Comparison of ENCODE assay signal across 18 cellular contexts in the genomic region with DNA sequence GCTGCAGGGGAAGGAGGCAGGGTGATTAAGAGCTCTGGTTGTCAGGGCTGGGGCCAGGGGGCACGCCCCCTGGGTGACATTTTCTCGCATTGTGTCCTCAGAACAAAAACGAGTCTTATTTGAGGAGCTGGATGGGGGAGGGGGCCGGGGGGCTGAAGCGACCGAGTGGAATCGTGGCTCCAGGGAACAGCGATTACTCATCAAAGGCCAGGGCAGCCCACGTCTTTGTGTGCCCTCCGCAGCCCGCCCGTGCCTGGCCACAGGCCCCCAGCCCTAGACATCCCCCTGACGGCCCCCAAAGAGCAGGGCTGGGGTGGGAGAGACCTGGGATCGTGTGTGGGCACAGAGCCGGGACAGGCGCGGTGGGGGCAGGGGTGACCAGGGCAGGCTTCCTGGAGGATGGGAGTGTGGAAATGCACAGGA. TPM values are rescaled to one million over a fixed set of nuclear protein-coding genes. Genes with fewer than 3 reads are reported as not detected.
DNase-seq lines count a peak whose midpoint lies in the region; ATAC-seq and TF ChIP-seq lines count a peak whose summit lies in the region.
"Had no signal": no experiment of that assay in that cellular context is flagged by ENCODE, and none has a peak within 500 bp of the region (broad histone marks: within the 10 kb centered on the region; RNA-seq: fewer than 3 reads in every experiment).

No MANE protein-coding gene starts in this region.

- dilution Hi-C loops in IMR-90 (cut with HindIII; ENCODE audit: low sequenced_read_pairs, unreplicated experiment) = no loop called here

- CTCF ChIA-PET in IMR-90 (lab: Yijun Ruan, JAX) = interaction anchor here (0.8 to 1.8 kb wide), 2 partner anchors 118 to 119 kb away, joined by 3 to 6 read pairs; no protein-coding TSS in a partner anchor

- TF ChIP-seq RAD21 in IMR-90 (IDR thresholded peaks at IDR 0.05; ENCODE audit: low read length) = no peak

- no peak for TF ChIP-seq EP300 in stomach (IDR thresholded peaks at IDR 0.05)

- ATAC-seq in IMR-90 (ENCODE audit: low read depth) = no peak
- no peak for ATAC-seq in activated naive CD8-positive, alpha-beta T cell treated with anti-CD3 and anti-CD28 coated beads, Interleukin-2, amount 50 U/mL, for 24 hours
- ATAC-seq: natural killer cell treated with Interleukin-12 subunit alpha and Interleukin-12 subunit beta and Interleukin-15 and Interleukin-18, amount 100 ng/mL, for 72 hours had no signal

- peak overlapping the region; percentile 85 to 97 (median 92) for H3K4me2 ChIP-seq in BLaER1 treated with 17β-estradiol and CSF1 and Interleukin-3, amounts not matched to agents 10 nM and 100 nM
- H3K4me2 ChIP-seq in IMR-90 (ENCODE audit: low read depth, low read length) = peak overlapping the region; percentile 35; the same call in 1 of the 2 replicates

- no peaks in the 10 kb centered on the region for H3K79me1 ChIP-seq in IMR-90 (ENCODE audit: low read depth in 1 of 2, low read length in 2 of 2)

- POLR2A ChIA-PET in IMR-90 (lab: Charles Lee; ENCODE audit: unreplicated experiment) = no interaction called here

- H3K4me3 Mint-ChIP-seq in nephron = peak overlapping the region in 2 of 3 experiments; percentile 12 to 63
- H3K4me3 Mint-ChIP-seq in activated naive CD8-positive, alpha-beta T cell treated with anti-CD3 and anti-CD28 coated beads, Interleukin-2, amount 50 U/mL, for 24 hours = no peak overlapping the region
- H3K4me3 Mint-ChIP-seq: activated T-helper 1 cell treated with anti-CD3 and anti-CD28 coated beads, Interleukin-12 subunit alpha, Interleukin-12 subunit beta, Interleukin-2, Interleukin-4 antibody, amounts not matched to agents 30 ng/mL and 10 ng/mL and 1 ng/mL, durations not matched to agents 14 hours and 24 hours and 36 hours; central memory CD8-positive, alpha-beta T cell; natural killer cell treated with Interleukin-12 subunit alpha and Interleukin-12 subunit beta and Interleukin-15 and Interleukin-18, amount 100 ng/mL, for 72 hours had no signal

- no peak for DNase-seq in IMR-90
- DNase-seq in foreskin melanocyte = peak; percentile 45
- DNase-seq in pons (ENCODE audit: low spot score) = no peak
- no peak for DNase-seq in stomach
- no peak for DNase-seq in activated naive CD8-positive, alpha-beta T cell treated with anti-CD3 and anti-CD28 coated beads, Interleukin-2, amount 50 U/mL, for 24 hours
- DNase-seq in vagina (ENCODE audit: extremely low spot score in 2 of 2) = no peak
- DNase-seq: activated CD4-positive, alpha-beta T cell treated with anti-CD3 and anti-CD28 coated beads, Interleukin-2, amount 50 U/mL, for 48 hours; amniotic stem cell; NCI-H2029 treated with DMSO at 0.1 percent for 48 hours; NCI-H526 treated with DMSO at 0.1 percent for 48 hours; stimulated activated CD4-positive, alpha-beta T cell treated with anti-CD3 and anti-CD28 coated beads, Interleukin-1b, Interleukin-23, amount 100 ng/mL, for 48 hours; SW 1271 had no signal

- peak overlapping the region in 9 of 11 experiments; percentile 60 to 89 (median 81); a peak in 18 of 22 replicates for H3K27ac ChIP-seq in BLaER1 treated with 17β-estradiol and CSF1 and Interleukin-3, amounts not matched to agents 10 nM and 100 nM
- H3K27ac ChIP-seq in IMR-90 (ENCODE audit: insufficient read depth, low read length) (no peak overlapping the region), stomach (no peak overlapping the region), vagina (no peak overlapping the region)
- H3K27ac ChIP-seq: right atrium auricular region had no signal

- TF ChIP-seq POLR2A in IMR-90 (IDR thresholded peaks at IDR 0.05; ENCODE audit: low read depth, low read length) (no peak), stomach (IDR thresholded peaks at IDR 0.05) (no peak), vagina (IDR thresholded peaks at IDR 0.05) (no peak)

- H3K4me3 ChIP-seq in BLaER1 treated with 17β-estradiol and CSF1 and Interleukin-3, amounts not matched to agents 10 nM and 100 nM = peak overlapping the region; percentile 22 to 62 (median 48); a peak in 19 of 20 replicates
- no peak overlapping the region for H3K4me3 ChIP-seq in IMR-90 (ENCODE audit: insufficient read depth, low read depth, low read length)
- H3K4me3 ChIP-seq in stomach = no peak overlapping the region
- H3K4me3 ChIP-seq in vagina = no peak overlapping the region
- H3K4me3 ChIP-seq: right atrium auricular region had no signal

- H3K4me1 ChIP-seq in BLaER1 treated with 17β-estradiol and CSF1 and Interleukin-3, amounts not matched to agents 10 nM and 100 nM = peaks cover 24 to 87% (median 67%) of the 10 kb centered on the region in 10 experiments
- H3K4me1 ChIP-seq in IMR-90 (ENCODE audit: control insufficient read depth, insufficient read depth, low read length) (peaks cover 3% of the 10 kb centered on the region; the same call in 1 of the 2 replicates), stomach (peaks cover 0 to 6% (median 3%) of the 10 kb centered on the region in 4 donors), vagina (no peaks in the 10 kb centered on the region)
- H3K4me1 ChIP-seq: right atrium auricular region had no signal

- peaks cover 26% of the 10 kb centered on the region for H3K27me3 Mint-ChIP-seq in nephron (ENCODE audit: low read depth)
- peaks cover 39% of the 10 kb centered on the region for H3K27me3 Mint-ChIP-seq in activated naive CD8-positive, alpha-beta T cell treated with anti-CD3 and anti-CD28 coated beads, Interleukin-2, amount 50 U/mL, for 24 hours

- H3K18ac ChIP-seq in IMR-90 (ENCODE audit: low read depth, low read length) = no peak overlapping the region

- no peaks in the 10 kb centered on the region for H3K9me3 Mint-ChIP-seq in nephron
- no peaks in the 10 kb centered on the region for H3K9me3 Mint-ChIP-seq in activated naive CD8-positive, alpha-beta T cell treated with anti-CD3 and anti-CD28 coated beads, Interleukin-2, amount 50 U/mL, for 24 hours
- H3K9me3 Mint-ChIP-seq: activated T-helper 1 cell treated with anti-CD3 and anti-CD28 coated beads, Interleukin-12 subunit alpha, Interleukin-12 subunit beta, Interleukin-2, Interleukin-4 antibody, amounts not matched to agents 30 ng/mL and 10 ng/mL and 1 ng/mL, durations not matched to agents 14 hours and 24 hours and 36 hours; central memory CD8-positive, alpha-beta T cell; natural killer cell treated with Interleukin-12 subunit alpha and Interleukin-12 subunit beta and Interleukin-15 and Interleukin-18, amount 100 ng/mL, for 72 hours had no signal

- H4K5ac ChIP-seq in IMR-90 (ENCODE audit: low read depth, low read length) = no peak overlapping the region

- no peak overlapping the region for H3K14ac ChIP-seq in IMR-90 (replicated peaks; ENCODE audit: low read depth, low read length)

- WGBS in IMR-90 (ENCODE audit: extremely low coverage in 2 of 2, insufficient read length in 1 of 2), 2 experiments = 13% methylated on average over 3 of the region's 17 CpGs; no CpG with 5 or more reads in 1 of the 2 experiments
- 8 to 16% (median 9%) methylated on average over 13 to 17 of the region's 17 CpGs for WGBS in stomach, 5 donors

- H3K36me3 ChIP-seq in BLaER1 treated with 17β-estradiol and CSF1 and Interleukin-3, amounts not matched to agents 10 nM and 100 nM = no peaks in the 10 kb centered on the region
- H3K36me3 ChIP-seq in IMR-90 (ENCODE audit: control insufficient read depth, insufficient read depth, low read length) (no peaks in the 10 kb centered on the region), stomach (no peaks in the 10 kb centered on the region), vagina (no peaks in the 10 kb centered on the region)
- H3K36me3 ChIP-seq: right atrium auricular region had no signal

- intact Hi-C loops in IMR-90 (cut with micrococcal nuclease) (no loop called here), stomach (cut with DNase I; ENCODE audit: low total_unique reads) (no loop called here), vagina (cut with DNase I) (loop anchor here (5.0 kb wide), 1 partner anchor 109 kb away; no protein-coding TSS in a partner anchor)

- peak overlapping the region; percentile 67 for H2AFZ ChIP-seq in IMR-90 (replicated peaks; ENCODE audit: low read length, poor library complexity)

- no peak overlapping the region for H4K91ac ChIP-seq in IMR-90 (ENCODE audit: insufficient read depth, low read depth, low read length)

- peak overlapping the region in 2 of 3 experiments; percentile 74 to 81 for H3K27ac Mint-ChIP-seq in nephron
- H3K27ac Mint-ChIP-seq in activated naive CD8-positive, alpha-beta T cell treated with anti-CD3 and anti-CD28 coated beads, Interleukin-2, amount 50 U/mL, for 24 hours = no peak overlapping the region
- H3K27ac Mint-ChIP-seq: activated T-helper 1 cell treated with anti-CD3 and anti-CD28 coated beads, Interleukin-12 subunit alpha, Interleukin-12 subunit beta, Interleukin-2, Interleukin-4 antibody, amounts not matched to agents 30 ng/mL and 10 ng/mL and 1 ng/mL, durations not matched to agents 14 hours and 24 hours and 36 hours; natural killer cell treated with Interleukin-12 subunit alpha and Interleukin-12 subunit beta and Interleukin-15 and Interleukin-18, amount 100 ng/mL, for 72 hours had no signal

- peaks cover 0 to 13% (median 8%) of the 10 kb centered on the region in 11 experiments; a peak in 9 of 22 replicates for H3K9me3 ChIP-seq in BLaER1 treated with 17β-estradiol and CSF1 and Interleukin-3, amounts not matched to agents 10 nM and 100 nM (replicated peaks in 1 of 11)
- H3K9me3 ChIP-seq in IMR-90 (ENCODE audit: control insufficient read depth, insufficient read depth, low read length) = no peaks in the 10 kb centered on the region
- no peaks in the 10 kb centered on the region for H3K9me3 ChIP-seq in stomach
- H3K9me3 ChIP-seq in vagina = no peaks in the 10 kb centered on the region
- H3K9me3 ChIP-seq: right atrium auricular region had no signal

- H3K4ac ChIP-seq in IMR-90 (ENCODE audit: low read depth, low read length) = no peak overlapping the region

- no peak overlapping the region for H2BK20ac ChIP-seq in IMR-90 (ENCODE audit: low read depth, low read length)

- BruUV-seq in IMR-90 (replicated peaks; lab: Mats Ljungman, UMichigan) = no TSS peak

- H3K27me3 ChIP-seq in BLaER1 treated with 17β-estradiol and CSF1 and Interleukin-3, amounts not matched to agents 10 nM and 100 nM = peaks cover 0 to 6% (median 0%) of the 10 kb centered on the region in 11 experiments; a peak in 1 of 22 replicates
- H3K27me3 ChIP-seq in IMR-90 (ENCODE audit: control insufficient read depth, insufficient read depth, low read length) (peaks cover 55% of the 10 kb centered on the region), stomach (peaks cover 0 to 61% (median 31%) of the 10 kb centered on the region in 3 donors), vagina (no peaks in the 10 kb centered on the region)
- H3K27me3 ChIP-seq: right atrium auricular region had no signal

- H3K23ac ChIP-seq in IMR-90 (ENCODE audit: low read depth, low read length) = no peak overlapping the region

- H2BK120ac ChIP-seq in IMR-90 (ENCODE audit: low read depth, low read length) = no peak overlapping the region

- H3K9ac ChIP-seq in BLaER1 treated with 17β-estradiol and CSF1 and Interleukin-3, amounts not matched to agents 10 nM and 100 nM = peak overlapping the region in 10 of 11 experiments; percentile 56 to 81 (median 72); a peak in 20 of 22 replicates
- no peak overlapping the region for H3K9ac ChIP-seq in IMR-90 (ENCODE audit: low read depth, low read length)

- H3K4me1 Mint-ChIP-seq in nephron = peaks cover 76% of the 10 kb centered on the region
- no peaks in the 10 kb centered on the region for H3K4me1 Mint-ChIP-seq in activated naive CD8-positive, alpha-beta T cell treated with anti-CD3 and anti-CD28 coated beads, Interleukin-2, amount 50 U/mL, for 24 hours
- H3K4me1 Mint-ChIP-seq: central memory CD8-positive, alpha-beta T cell had no signal

- no peak overlapping the region for H2BK15ac ChIP-seq in IMR-90 (ENCODE audit: low read depth, low read length)

- 0 out of 2 replicates have a peak, but pooled peaks cover 2% of the 10 kb centered on the region for H3K9me1 ChIP-seq in IMR-90 (ENCODE audit: insufficient read depth, low read length)

- in situ Hi-C loops in IMR-90 (cut with MboI; ENCODE audit: low sequenced_read_pairs) = loop anchor here (5.0 kb wide), 1 partner anchor 114 kb away; no protein-coding TSS in a partner anchor

- no peaks in the 10 kb centered on the region for H3K36me3 Mint-ChIP-seq in nephron (ENCODE audit: low read depth)
- no peaks in the 10 kb centered on the region for H3K36me3 Mint-ChIP-seq in activated naive CD8-positive, alpha-beta T cell treated with anti-CD3 and anti-CD28 coated beads, Interleukin-2, amount 50 U/mL, for 24 hours (ENCODE audit: low read depth)
- H3K36me3 Mint-ChIP-seq: natural killer cell treated with Interleukin-12 subunit alpha and Interleukin-12 subunit beta and Interleukin-15 and Interleukin-18, amount 100 ng/mL, for 72 hours had no signal

- peak overlapping the region; percentile 42 for H2AK9ac ChIP-seq in IMR-90 (replicated peaks; ENCODE audit: low read depth, low read length, poor library complexity)

- TF ChIP-seq CTCF in IMR-90 (conservative IDR thresholded peaks at IDR 0.05; ENCODE audit: low read depth, low read length) (no peak), nephron (IDR thresholded peaks at IDR 0.05; ENCODE audit: unreplicated experiment in 3 of 3) (no peak), stomach (IDR thresholded peaks at IDR 0.05) (no peak), vagina (IDR thresholded peaks at IDR 0.05) (no peak)

- H3K56ac ChIP-seq in IMR-90 (ENCODE audit: extremely low read depth, insufficient read depth, low read length) = no peak overlapping the region

- H2BK5ac ChIP-seq in IMR-90 (ENCODE audit: low read depth, low read length, poor library complexity, severe bottlenecking) = no peak overlapping the region

- H4K8ac ChIP-seq in IMR-90 (ENCODE audit: low read depth in 2 of 2, low read length in 2 of 2) = no peak overlapping the region

- no peak overlapping the region for H2AK5ac ChIP-seq in IMR-90 (ENCODE audit: low read depth, low read length)

- no peaks in the 10 kb centered on the region for H4K20me1 ChIP-seq in BLaER1 treated with 17β-estradiol and CSF1 and Interleukin-3, amounts not matched to agents 10 nM and 100 nM
- H4K20me1 ChIP-seq in IMR-90 (ENCODE audit: insufficient read depth, low read length) = no peaks in the 10 kb centered on the region

RNA-seq across cellular contexts. Expression of a gene that starts 23.8 kb away (rescaled TPM):
- total RNA-seq in IMR-90 (2012; rRNA removed) = 283 and 304 TPM in 2 replicates
- polyA plus RNA-seq in IMR-90 (2012; rRNA removed) = 291 and 294 TPM in 2 replicates
- polyA plus RNA-seq in IMR-90 (2012; cell fraction: cytosol; rRNA removed) = 134 and 174 TPM in 2 replicates
- polyA plus RNA-seq in IMR-90 (2012; cell fraction: nucleus; rRNA removed; ENCODE audit: low replicate concordance) = 98.7 and 105 TPM in 2 replicates
- 100 to 1,000 TPM in 2 of 5 donors, 10 to 100 TPM in 3; 44.3 to 152 (median 86.6) TPM for total RNA-seq in stomach
- 100 to 1,000 TPM in 2 of 3 donors, 10 to 100 TPM in 1; 96.1 to 124 (median 112) TPM for polyA plus RNA-seq in stomach
- 58.7 TPM for total RNA-seq in vagina

RNA-seq across cellular contexts. Expression of a gene that starts 56.6 kb away (rescaled TPM):
- total RNA-seq in IMR-90 (2012; rRNA removed) (0.18 TPM in 1 of 2 replicates, not detected in the other), stomach (1 to 10 TPM in 4 of 5 donors, not detected in 1; 1.9 to 6.6 (median 4.3) TPM), vagina (41.7 TPM)
- polyA plus RNA-seq in IMR-90 (2012; rRNA removed) (0.11 and 0.15 TPM in 2 replicates), stomach (1 to 10 TPM; 1.1 to 4.0 (median 1.5) TPM)
- 0.01 and 0.09 TPM in 2 replicates for polyA plus RNA-seq in IMR-90 (2012; cell fraction: cytosol; rRNA removed)
- 0.08 TPM in 1 of 2 replicates, not detected in the other for polyA plus RNA-seq in IMR-90 (2012; cell fraction: nucleus; rRNA removed; ENCODE audit: low replicate concordance)

Comparison
In these comparisons a context has a peak if more than half of its experiments do, and no peak if none do; other contexts are left out.
1. H3K27ac ChIP-seq: peak in BLaER1 treated with 17β-estradiol and CSF1 and Interleukin-3, amounts not matched to agents 10 nM and 100 nM (9 of 11); none in IMR-90 (single experiment), stomach (0 of 5) and vagina (single experiment).
2. H3K4me3 ChIP-seq: peak in BLaER1 treated with 17β-estradiol and CSF1 and Interleukin-3, amounts not matched to agents 10 nM and 100 nM (10 of 10); none in IMR-90 (single experiment), stomach (0 of 4) and vagina (0 of 2).